20 cellular contexts compared by ENCODE assay signal in genomic region chr12:51911307-51911706, GRCh38. TPM values are rescaled to one million over a fixed set of nuclear protein-coding genes. Genes with fewer than 3 reads are reported as not detected.
DNase-seq lines count a peak whose midpoint lies in the region; ATAC-seq and TF ChIP-seq lines count a peak whose summit lies in the region.
"Had no signal": no experiment of that assay in that cellular context is flagged by ENCODE, and none has a peak within 500 bp of the region (broad histone marks: within the 10 kb centered on the region; RNA-seq: fewer than 3 reads in every experiment).

No MANE protein-coding gene starts in this region.

- peak overlapping the region; percentile 23; the same call in 1 of the 2 replicates for H3K56ac ChIP-seq in IMR-90 (ENCODE audit: extremely low read depth, insufficient read depth, low read length)

- peak overlapping the region; percentile 67; the same call in 1 of the 2 replicates for H3K23ac ChIP-seq in IMR-90 (ENCODE audit: low read depth, low read length)

- H2AK9ac ChIP-seq in IMR-90 (replicated peaks; ENCODE audit: low read depth, low read length, poor library complexity): no peak overlapping the region

- in situ Hi-C loops in IMR-90 (cut with MboI; ENCODE audit: low sequenced_read_pairs): no loop called here

- no peaks in the 10 kb centered on the region for H3K9me3 Mint-ChIP-seq in dendritic cell treated with granulocyte-macrophage colony-stimulating factor and Interleukin-4, amounts not matched to agents 40 ng/mL and 50 ng/mL, for 4 days
- H3K9me3 Mint-ChIP-seq in activated T-cell treated with anti-CD3 and anti-CD28 coated beads, Interleukin-2, amount 50 U/mL, for 4 hours: no peaks in the 10 kb centered on the region
- no peaks in the 10 kb centered on the region for H3K9me3 Mint-ChIP-seq in type B pancreatic cell
- H3K9me3 Mint-ChIP-seq: activated CD4-positive, alpha-beta memory T cell treated with anti-CD3 and anti-CD28 coated beads for 36 hours; activated naive CD8-positive, alpha-beta T cell treated with anti-CD3 and anti-CD28 coated beads, Interleukin-2, amount 10 ng/mL, durations not matched to agents 7 days and 5 days; activated T-cell treated with anti-CD3 and anti-CD28 coated beads, Interleukin-2, amount 50 U/mL, for 72 hours had no signal

- TF ChIP-seq POLR2A in IMR-90 (IDR thresholded peaks at IDR 0.05; ENCODE audit: low read depth, low read length) (no peak), stomach (IDR thresholded peaks at IDR 0.05) (no peak)

- H3K27me3 Mint-ChIP-seq in dendritic cell treated with granulocyte-macrophage colony-stimulating factor and Interleukin-4, amounts not matched to agents 40 ng/mL and 50 ng/mL, for 4 days: peaks cover 38% of the 10 kb centered on the region
- peaks cover 27% of the 10 kb centered on the region for H3K27me3 Mint-ChIP-seq in activated T-cell treated with anti-CD3 and anti-CD28 coated beads, Interleukin-2, amount 50 U/mL, for 4 hours (ENCODE audit: low read depth)
- peaks cover 23% of the 10 kb centered on the region for H3K27me3 Mint-ChIP-seq in type B pancreatic cell

- TF ChIP-seq CTCF in IMR-90 (conservative IDR thresholded peaks at IDR 0.05; ENCODE audit: low read depth, low read length) (no peak), stomach (IDR thresholded peaks at IDR 0.05) (no peak), type B pancreatic cell (conservative IDR thresholded peaks at IDR 0.05) (no peak)

- peak overlapping the region; percentile 9 to 97; a peak in 3 of 4 replicates for H4K8ac ChIP-seq in IMR-90 (ENCODE audit: low read depth in 2 of 2, low read length in 2 of 2)

- H3K9me1 ChIP-seq in IMR-90 (ENCODE audit: insufficient read depth, low read length): peaks cover 44% of the 10 kb centered on the region

- ATAC-seq in IMR-90 (ENCODE audit: low read depth) (no peak), GM19467 (IDR thresholded peaks at IDR 0.05; ENCODE audit: unreplicated experiment) (no peak)
- no peak for ATAC-seq in activated T-cell treated with anti-CD3 and anti-CD28 coated beads, Interleukin-2, amount 50 U/mL, for 4 hours
- ATAC-seq: activated T-cell treated with anti-CD3 and anti-CD28 coated beads, Interleukin-2, amount 50 U/mL, for 72 hours had no signal

- TF ChIP-seq EP300 in stomach (IDR thresholded peaks at IDR 0.05): no peak

- peak overlapping the region; percentile 94 for H4K91ac ChIP-seq in IMR-90 (ENCODE audit: insufficient read depth, low read depth, low read length)

- peak overlapping the region; percentile 2 for H4K5ac ChIP-seq in IMR-90 (ENCODE audit: low read depth, low read length)

- WGBS in IMR-90 (ENCODE audit: extremely low coverage in 2 of 2, insufficient read length in 1 of 2), 2 experiments: 100% methylated on average over 2 of the region's 6 CpGs; no CpG with 5 or more reads in 1 of the 2 experiments
- 82 to 89% (median 84%) methylated on average over 6 of the region's 6 CpGs for WGBS in stomach, 5 donors

- H2BK15ac ChIP-seq in IMR-90 (ENCODE audit: low read depth, low read length): peak overlapping the region; percentile 74; the same call in 2 of the 3 replicates

- peak overlapping the region; percentile 12 for H3K18ac ChIP-seq in IMR-90 (ENCODE audit: low read depth, low read length)

- peak overlapping the region; percentile 88 for H2BK20ac ChIP-seq in IMR-90 (ENCODE audit: low read depth, low read length)

- H2BK120ac ChIP-seq in IMR-90 (ENCODE audit: low read depth, low read length): peak overlapping the region; percentile 88

- peak overlapping the region; percentile 86 for H2AFZ ChIP-seq in IMR-90 (replicated peaks; ENCODE audit: low read length, poor library complexity)

- H3K27me3 ChIP-seq in IMR-90 (ENCODE audit: control insufficient read depth, insufficient read depth, low read length) (no peaks in the 10 kb centered on the region), stomach (peaks cover 0 to 60% (median 19%) of the 10 kb centered on the region in 3 donors)

- H3K9me3 ChIP-seq in IMR-90 (ENCODE audit: control insufficient read depth, insufficient read depth, low read length) (no peaks in the 10 kb centered on the region), stomach (no peaks in the 10 kb centered on the region)
- H3K9me3 ChIP-seq: HAP-1 had no signal

- H3K14ac ChIP-seq in IMR-90 (replicated peaks; ENCODE audit: low read depth, low read length): peak overlapping the region; percentile 61

- peak overlapping the region; percentile 98 for H3K4ac ChIP-seq in IMR-90 (ENCODE audit: low read depth, low read length)

- CTCF ChIA-PET in IMR-90 (lab: Yijun Ruan, JAX): interaction anchor here (0.8 kb wide), 1 partner anchor 17 kb away, joined by 4 read pairs; no protein-coding TSS in a partner anchor

- POLR2A ChIA-PET in IMR-90 (lab: Charles Lee; ENCODE audit: unreplicated experiment): interaction anchor here (0.6 kb wide), 1 partner anchor 53 kb away, joined by 5 read pairs; no protein-coding TSS in a partner anchor

- no peaks in the 10 kb centered on the region for H4K20me1 ChIP-seq in IMR-90 (ENCODE audit: insufficient read depth, low read length)

- peak overlapping the region; percentile 33 for H2BK5ac ChIP-seq in IMR-90 (ENCODE audit: low read depth, low read length, poor library complexity, severe bottlenecking)

- peak overlapping the region; percentile 32 for H3K4me3 Mint-ChIP-seq in dendritic cell treated with granulocyte-macrophage colony-stimulating factor and Interleukin-4, amounts not matched to agents 40 ng/mL and 50 ng/mL, for 4 days
- no peak overlapping the region for H3K4me3 Mint-ChIP-seq in activated T-cell treated with anti-CD3 and anti-CD28 coated beads, Interleukin-2, amount 50 U/mL, for 4 hours
- H3K4me3 Mint-ChIP-seq in type B pancreatic cell: no peak overlapping the region
- H3K4me3 Mint-ChIP-seq: activated CD4-positive, alpha-beta memory T cell treated with anti-CD3 and anti-CD28 coated beads for 36 hours; activated naive CD8-positive, alpha-beta T cell treated with anti-CD3 and anti-CD28 coated beads, Interleukin-2, amount 10 ng/mL, durations not matched to agents 7 days and 5 days; activated T-cell treated with anti-CD3 and anti-CD28 coated beads, Interleukin-2, amount 50 U/mL, for 72 hours had no signal

- no TSS peak for BruUV-seq in IMR-90 (replicated peaks; lab: Mats Ljungman, UMichigan)

- dilution Hi-C loops in IMR-90 (cut with HindIII; ENCODE audit: low sequenced_read_pairs, unreplicated experiment): no loop called here

- TF ChIP-seq RAD21 in IMR-90 (IDR thresholded peaks at IDR 0.05; ENCODE audit: low read length): no peak

- DNase-seq in IMR-90 (no peak), medulla oblongata (ENCODE audit: extremely low spot score) (peak; percentile 13), stomach (no peak), type B pancreatic cell (ENCODE audit: extremely low spot score, unreplicated experiment) (no peak), NCI-H2171 treated with DMSO at 0.1 percent for 48 hours (lab: John Stamatoyannopoulos, UW) (no peak)
- no peak for DNase-seq in activated T-cell treated with anti-CD3 and anti-CD28 coated beads, Interleukin-2, amount 50 U/mL, for 4 hours
- DNase-seq: activated CD4-positive, alpha-beta memory T cell treated with anti-CD3 and anti-CD28 coated beads for 36 hours; activated naive CD8-positive, alpha-beta T cell treated with anti-CD3 and anti-CD28 coated beads, Interleukin-2, amount 10 ng/mL, durations not matched to agents 7 days and 5 days; activated T-cell treated with anti-CD3 and anti-CD28 coated beads, Interleukin-2, amount 50 U/mL, for 72 hours; foreskin keratinocyte; NCI-H2029 treated with DMSO at 0.1 percent for 48 hours; NCI-H748 treated with DMSO at 0.1 percent for 48 hours had no signal

- H3K4me2 ChIP-seq in IMR-90 (ENCODE audit: low read depth, low read length): no peak overlapping the region

- peaks cover 41% of the 10 kb centered on the region for H3K4me1 ChIP-seq in IMR-90 (ENCODE audit: control insufficient read depth, insufficient read depth, low read length)
- H3K4me1 ChIP-seq in stomach: peaks cover 20 to 59% (median 53%) of the 10 kb centered on the region in 4 donors
- H3K4me1 ChIP-seq: foreskin keratinocyte, HAP-1 had no signal

- H3K79me1 ChIP-seq in IMR-90 (ENCODE audit: low read depth in 1 of 2, low read length in 2 of 2): peaks cover 0 to 35% of the 10 kb centered on the region in 2 experiments; a peak in 3 of 4 replicates

- H3K9ac ChIP-seq in IMR-90 (ENCODE audit: low read depth, low read length): no peak overlapping the region

- peaks cover 65% of the 10 kb centered on the region for H3K4me1 Mint-ChIP-seq in dendritic cell treated with granulocyte-macrophage colony-stimulating factor and Interleukin-4, amounts not matched to agents 40 ng/mL and 50 ng/mL, for 4 days (ENCODE audit: low read depth)
- no peaks in the 10 kb centered on the region for H3K4me1 Mint-ChIP-seq in activated T-cell treated with anti-CD3 and anti-CD28 coated beads, Interleukin-2, amount 50 U/mL, for 4 hours (ENCODE audit: low read depth)
- peaks cover 25% of the 10 kb centered on the region for H3K4me1 Mint-ChIP-seq in type B pancreatic cell (ENCODE audit: unreplicated experiment)
- H3K4me1 Mint-ChIP-seq: activated naive CD8-positive, alpha-beta T cell treated with anti-CD3 and anti-CD28 coated beads, Interleukin-2, amount 10 ng/mL, durations not matched to agents 7 days and 5 days had no signal

- H2AK5ac ChIP-seq in IMR-90 (ENCODE audit: low read depth, low read length): peak overlapping the region; percentile 97

- H3K4me3 ChIP-seq in IMR-90 (ENCODE audit: insufficient read depth, low read depth, low read length) (no peak overlapping the region), stomach (peak overlapping the region in 1 of 4 donors; percentile 20)
- H3K4me3 ChIP-seq: HAP-1 had no signal

- H3K36me3 ChIP-seq in IMR-90 (ENCODE audit: control insufficient read depth, insufficient read depth, low read length): peaks cover 8% of the 10 kb centered on the region; the same call in 1 of the 2 replicates
- peaks cover 0 to 17% (median 14%) of the 10 kb centered on the region in 4 donors for H3K36me3 ChIP-seq in stomach
- H3K36me3 ChIP-seq: HAP-1 had no signal

- H3K27ac ChIP-seq in IMR-90 (ENCODE audit: insufficient read depth, low read length) (peak overlapping the region; percentile 71; the same call in 1 of the 2 replicates), stomach (peak overlapping the region; percentile 35 to 91 (median 43))
- H3K27ac ChIP-seq: foreskin keratinocyte had no signal

- H3K27ac Mint-ChIP-seq in dendritic cell treated with granulocyte-macrophage colony-stimulating factor and Interleukin-4, amounts not matched to agents 40 ng/mL and 50 ng/mL, for 4 days: peak overlapping the region; percentile 79
- H3K27ac Mint-ChIP-seq in type B pancreatic cell: no peak overlapping the region
- H3K27ac Mint-ChIP-seq: activated CD4-positive, alpha-beta memory T cell treated with anti-CD3 and anti-CD28 coated beads for 36 hours; activated naive CD8-positive, alpha-beta T cell treated with anti-CD3 and anti-CD28 coated beads, Interleukin-2, amount 10 ng/mL, durations not matched to agents 7 days and 5 days; activated T-cell treated with anti-CD3 and anti-CD28 coated beads, Interleukin-2, amount 50 U/mL, for 72 hours had no signal

- peaks cover 12% of the 10 kb centered on the region for H3K36me3 Mint-ChIP-seq in dendritic cell treated with granulocyte-macrophage colony-stimulating factor and Interleukin-4, amounts not matched to agents 40 ng/mL and 50 ng/mL, for 4 days (ENCODE audit: low read depth)
- no peaks in the 10 kb centered on the region for H3K36me3 Mint-ChIP-seq in activated T-cell treated with anti-CD3 and anti-CD28 coated beads, Interleukin-2, amount 50 U/mL, for 4 hours (ENCODE audit: insufficient read depth)
- H3K36me3 Mint-ChIP-seq in type B pancreatic cell: no peaks in the 10 kb centered on the region
- H3K36me3 Mint-ChIP-seq: activated CD4-positive, alpha-beta memory T cell treated with anti-CD3 and anti-CD28 coated beads for 36 hours; activated naive CD8-positive, alpha-beta T cell treated with anti-CD3 and anti-CD28 coated beads, Interleukin-2, amount 10 ng/mL, durations not matched to agents 7 days and 5 days had no signal

- intact Hi-C loops in IMR-90 (cut with micrococcal nuclease): no loop called here
- intact Hi-C loops in dendritic cell treated with granulocyte-macrophage colony-stimulating factor and Interleukin-4, amounts not matched to agents 40 ng/mL and 50 ng/mL, for 4 days (cut with micrococcal nuclease): no loop called here
- intact Hi-C loops in stomach (cut with DNase I; ENCODE audit: low total_unique reads): no loop called here

RNA-seq across cellular contexts. Expression of gene ACVRL1, which starts 4.0 kb away (rescaled TPM):
- 5.8 and 7.5 TPM in 2 replicates for total RNA-seq in IMR-90 (2012; rRNA removed)
- polyA plus RNA-seq in IMR-90 (2012; rRNA removed): 6.4 and 8.0 TPM in 2 replicates
- polyA plus RNA-seq in IMR-90 (2012; cell fraction: cytosol; rRNA removed): 4.5 and 11.0 TPM in 2 replicates
- 17.2 and 26.4 TPM in 2 replicates for polyA plus RNA-seq in IMR-90 (2012; cell fraction: nucleus; rRNA removed; ENCODE audit: low replicate concordance)
- total RNA-seq in stomach: 100 to 1,000 TPM in 2 of 5 donors, 10 to 100 TPM in 3; 36.2 to 117 (median 62.4) TPM
- polyA plus RNA-seq in stomach: 10 to 100 TPM; 11.0 to 20.8 (median 13.3) TPM
- under 1 TPM in 2 of 3 donors, not detected in 1; 0.08 to 0.29 TPM for total RNA-seq in activated T-cell treated with anti-CD3 and anti-CD28 coated beads, Interleukin-2, amount 50 U/mL, for 4 hours
- 0.46 and 0.95 TPM in 2 replicates for total RNA-seq in type B pancreatic cell (ENCODE audit: low replicate concordance)
- total RNA-seq: activated CD4-positive, alpha-beta memory T cell treated with anti-CD3 and anti-CD28 coated beads for 36 hours; activated naive CD8-positive, alpha-beta T cell treated with anti-CD3 and anti-CD28 coated beads, Interleukin-2, amount 10 ng/mL, durations not matched to agents 7 days and 5 days; activated T-cell treated with anti-CD3 and anti-CD28 coated beads, Interleukin-2, amount 50 U/mL, for 72 hours; foreskin keratinocyte had no signal
- polyA plus RNA-seq: neural cell had no signal

RNA-seq across cellular contexts. Expression of gene ANKRD33, which starts 23.4 kb away (rescaled TPM):
- total RNA-seq in IMR-90 (2012; rRNA removed) (under 0.01 TPM in 1 of 2 replicates, not detected in the other), stomach (not detected), type B pancreatic cell (ENCODE audit: low replicate concordance) (0.51 and 0.62 TPM in 2 replicates)
- polyA plus RNA-seq in IMR-90 (2012; rRNA removed) (0.03 TPM in 1 of 2 replicates, not detected in the other), stomach (not detected)
- polyA plus RNA-seq in IMR-90 (2012; cell fraction: cytosol; rRNA removed): 0.02 TPM in 1 of 2 replicates, not detected in the other
- 0.42 and 0.57 TPM in 2 replicates for polyA plus RNA-seq in IMR-90 (2012; cell fraction: nucleus; rRNA removed; ENCODE audit: low replicate concordance)
- not detected for total RNA-seq in activated T-cell treated with anti-CD3 and anti-CD28 coated beads, Interleukin-2, amount 50 U/mL, for 4 hours
- total RNA-seq: activated CD4-positive, alpha-beta memory T cell treated with anti-CD3 and anti-CD28 coated beads for 36 hours; activated naive CD8-positive, alpha-beta T cell treated with anti-CD3 and anti-CD28 coated beads, Interleukin-2, amount 10 ng/mL, durations not matched to agents 7 days and 5 days; activated T-cell treated with anti-CD3 and anti-CD28 coated beads, Interleukin-2, amount 50 U/mL, for 72 hours; foreskin keratinocyte; HT1080; lower leg skin; M059J; temporal lobe had no signal
- polyA plus RNA-seq: foreskin keratinocyte, neural cell had no signal

RNA-seq across cellular contexts. Expression of gene ACVR1B, which starts 40.2 kb away (rescaled TPM):
- total RNA-seq in IMR-90 (2012; rRNA removed) (5.7 and 5.8 TPM in 2 replicates), stomach (10 to 100 TPM; 23.9 to 53.1 (median 31.3) TPM), type B pancreatic cell (ENCODE audit: low replicate concordance) (36.0 and 36.1 TPM in 2 replicates)
- polyA plus RNA-seq in IMR-90 (2012; rRNA removed) (12.1 and 13.6 TPM in 2 replicates), stomach (1 to 10 TPM; 8.3 to 9.5 (median 9.1) TPM)
- 9.7 and 10.3 TPM in 2 replicates for polyA plus RNA-seq in IMR-90 (2012; cell fraction: cytosol; rRNA removed)
- polyA plus RNA-seq in IMR-90 (2012; cell fraction: nucleus; rRNA removed; ENCODE audit: low replicate concordance): 10.9 and 17.0 TPM in 2 replicates
- 10 to 100 TPM in 2 of 3 donors, 1 to 10 TPM in 1; 9.8 to 13.3 (median 11.6) TPM for total RNA-seq in activated T-cell treated with anti-CD3 and anti-CD28 coated beads, Interleukin-2, amount 50 U/mL, for 4 hours
